In genomic region chr7:33678675-33679335, GRCh38 we compare ENCODE assay signal across 16 cellular contexts.
"Had no signal": no experiment of that assay in that cellular context is flagged by ENCODE, and none has a peak within 500 bp of the region (broad histone marks: within the 10 kb centered on the region; RNA-seq: fewer than 3 reads in every experiment).

No MANE protein-coding gene starts in this region.

- H3K4me1 ChIP-seq: foreskin keratinocyte, sigmoid colon, testis had no signal

- H3K27ac Mint-ChIP-seq: effector memory CD8-positive, alpha-beta T cell; naive thymus-derived CD4-positive, alpha-beta T cell; stimulated activated naive B cell treated with anti-CD40 and anti-IgM and Interleukin-4, amounts not matched to agents 10 μg/mL and 1 μg/mL and 100 μg/mL, for 72 hours; stimulated activated naive CD8-positive, alpha-beta T cell treated with anti-CD3 and anti-CD28 coated beads, Interleukin-15, amount 100 ng/mL, for 72 hours had no signal

- H3K36me3 ChIP-seq: neutrophil, sigmoid colon had no signal

- H3K27ac ChIP-seq: foreskin keratinocyte, hepatocyte, neutrophil, sigmoid colon, skin epidermis, testis, tibial nerve had no signal

- DNase-seq: effector memory CD8-positive, alpha-beta T cell; foreskin keratinocyte; left colon; mammary epithelial cell; naive thymus-derived CD4-positive, alpha-beta T cell; posterior cingulate gyrus; sigmoid colon; stimulated activated CD4-positive, alpha-beta T cell treated with anti-CD3 and anti-CD28 coated beads, Interleukin-2, amount 100 ng/mL, for 24 hours; stimulated activated CD4-positive, alpha-beta T cell treated with anti-CD3 and anti-CD28 coated beads, Interleukin-4, amount 100 ng/mL, for 4 hours; stimulated activated naive B cell treated with anti-CD40 and anti-IgM and Interleukin-4, amounts not matched to agents 10 μg/mL and 1 μg/mL and 100 μg/mL, for 72 hours; stimulated activated naive CD8-positive, alpha-beta T cell treated with anti-CD3 and anti-CD28 coated beads, Interleukin-15, amount 100 ng/mL, for 72 hours; testis had no signal

- H3K9me3 ChIP-seq: neutrophil, sigmoid colon, testis had no signal

- H3K27me3 ChIP-seq: foreskin keratinocyte, hepatocyte, neutrophil, sigmoid colon, testis, tibial nerve had no signal

- H2AFZ ChIP-seq: hepatocyte had no signal

- H3K4me3 Mint-ChIP-seq: effector memory CD8-positive, alpha-beta T cell; naive thymus-derived CD4-positive, alpha-beta T cell; stimulated activated naive B cell treated with anti-CD40 and anti-IgM and Interleukin-4, amounts not matched to agents 10 μg/mL and 1 μg/mL and 100 μg/mL, for 72 hours; stimulated activated naive CD8-positive, alpha-beta T cell treated with anti-CD3 and anti-CD28 coated beads, Interleukin-15, amount 100 ng/mL, for 72 hours had no signal

- H3K4me1 Mint-ChIP-seq: naive thymus-derived CD4-positive, alpha-beta T cell; stimulated activated naive B cell treated with anti-CD40 and anti-IgM and Interleukin-4, amounts not matched to agents 10 μg/mL and 1 μg/mL and 100 μg/mL, for 72 hours; stimulated activated naive CD8-positive, alpha-beta T cell treated with anti-CD3 and anti-CD28 coated beads, Interleukin-15, amount 100 ng/mL, for 72 hours had no signal

- H3K4me2 ChIP-seq: hepatocyte had no signal

- ATAC-seq: effector memory CD8-positive, alpha-beta T cell; foreskin keratinocyte; left colon; naive thymus-derived CD4-positive, alpha-beta T cell; stimulated activated naive B cell treated with anti-CD40 and anti-IgM and Interleukin-4, amounts not matched to agents 10 μg/mL and 1 μg/mL and 100 μg/mL, for 72 hours; stimulated activated naive CD8-positive, alpha-beta T cell treated with anti-CD3 and anti-CD28 coated beads, Interleukin-15, amount 100 ng/mL, for 72 hours had no signal

- H3K27me3 Mint-ChIP-seq: effector memory CD8-positive, alpha-beta T cell; naive thymus-derived CD4-positive, alpha-beta T cell; stimulated activated naive B cell treated with anti-CD40 and anti-IgM and Interleukin-4, amounts not matched to agents 10 μg/mL and 1 μg/mL and 100 μg/mL, for 72 hours; stimulated activated naive CD8-positive, alpha-beta T cell treated with anti-CD3 and anti-CD28 coated beads, Interleukin-15, amount 100 ng/mL, for 72 hours had no signal

- H3K79me2 ChIP-seq: hepatocyte had no signal

- H3K4me3 ChIP-seq: hepatocyte, sigmoid colon, skin epidermis, testis, tibial nerve had no signal
